Comparison of ENCODE assay signal across 8 cellular contexts in the genomic region with DNA sequence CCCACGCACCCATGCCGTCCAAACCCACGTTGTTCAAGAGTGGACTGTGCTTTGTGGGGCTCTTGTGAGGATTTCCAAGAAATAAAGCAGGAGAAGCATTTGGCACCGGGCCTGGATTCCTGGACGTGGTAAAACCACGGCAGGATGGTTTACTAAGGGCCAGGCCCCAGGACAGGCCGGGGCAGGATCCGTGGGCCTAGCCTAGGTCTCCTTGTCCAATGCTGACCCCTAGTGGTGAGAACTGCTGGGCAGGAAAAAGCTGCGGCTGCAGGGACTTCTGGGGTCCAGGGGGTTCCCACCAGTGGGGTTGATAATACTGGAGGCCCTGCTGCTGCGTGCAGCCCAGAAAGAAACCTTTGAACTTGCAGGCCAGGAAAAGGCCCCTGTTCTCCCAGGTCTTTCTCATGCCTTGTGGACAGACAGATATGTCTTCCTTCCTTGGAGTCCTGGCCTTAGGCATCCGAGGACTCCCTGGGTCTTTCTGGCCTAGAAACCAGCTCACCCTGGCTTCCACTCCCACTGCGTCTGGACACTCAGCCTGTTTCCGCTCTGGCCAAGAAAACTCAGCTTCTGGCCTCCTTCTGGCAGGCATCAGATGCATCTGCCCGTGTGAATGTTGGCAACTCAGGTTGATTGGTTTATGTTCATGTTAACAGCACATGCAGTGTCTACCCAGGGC.
DNase-seq lines count a peak whose midpoint lies in the region; ATAC-seq and TF ChIP-seq lines count a peak whose summit lies in the region.

No MANE protein-coding gene starts in this region.

- ATAC-seq in GM21786 (IDR thresholded peaks at IDR 0.05; ENCODE audit: unreplicated experiment), result no peak

- no peaks in the 10 kb centered on the region for H3K9me3 ChIP-seq in colonic mucosa
- no peaks in the 10 kb centered on the region for H3K9me3 ChIP-seq in liver (ENCODE audit: control insufficient read depth in 4 of 4, low read length in 3 of 4)

- intact Hi-C loops in colonic mucosa (cut with DNase I), result loop anchor here (5.0 kb wide), 1 partner anchor 269 kb away; no protein-coding TSS in a partner anchor

- H3K27ac ChIP-seq in colonic mucosa, result no peak overlapping the region
- no peak overlapping the region for H3K27ac ChIP-seq in liver (ENCODE audit: low read depth in 1 of 2, low read length in 2 of 2)

- 42% methylated on average over 14 of the region's 14 CpGs for WGBS in liver

- H3K36me3 ChIP-seq in colonic mucosa, result no peaks in the 10 kb centered on the region
- no peaks in the 10 kb centered on the region for H3K36me3 ChIP-seq in liver (ENCODE audit: control insufficient read depth in 4 of 4, insufficient read depth in 3 of 4, low read depth in 1 of 4, low read length in 3 of 4)

- H3K4me3 ChIP-seq in colonic mucosa, result no peak overlapping the region
- H3K4me3 ChIP-seq in liver (ENCODE audit: low read depth in 1 of 3, low read length in 3 of 3), result no peak overlapping the region

- TF ChIP-seq CTCF in colonic mucosa (IDR thresholded peaks at IDR 0.05) (peak; percentile 97), liver (IDR thresholded peaks at IDR 0.05; ENCODE audit: low read depth, low read length, missing input control) (peak; percentile 80)

- H3K4me1 ChIP-seq in colonic mucosa (no peaks in the 10 kb centered on the region), liver (ENCODE audit: control insufficient read depth in 4 of 4, insufficient read depth in 4 of 4, low read length in 3 of 4) (no peaks in the 10 kb centered on the region)

- DNase-seq in NCI-H748 (lab: John Stamatoyannopoulos, UW; ENCODE audit: unreplicated experiment) (peak; percentile 47), NCI-H748 treated with DMSO at 0.1 percent for 48 hours (lab: John Stamatoyannopoulos, UW) (no peak), NAMALWA (ENCODE audit: low spot score) (peak; percentile 82), colonic mucosa (peak; percentile 70)
- DNase-seq in activated CD4-positive, alpha-beta T cell treated with anti-CD3 and anti-CD28 coated beads for 4 hours, result peak; percentile 20 to 42
- peak; percentile 38 to 49 for DNase-seq in stimulated activated CD4-positive, alpha-beta T cell treated with anti-CD3 and anti-CD28 coated beads, Interleukin-4, amount 100 ng/mL, for 48 hours (ENCODE audit: low read depth in 2 of 2)

- H3K27me3 ChIP-seq in colonic mucosa, result no peaks in the 10 kb centered on the region
- H3K27me3 ChIP-seq in liver (ENCODE audit: control insufficient read depth in 4 of 4, insufficient read depth in 4 of 4, low read length in 3 of 4), result no peaks in the 10 kb centered on the region

- no peak overlapping the region for H3K9ac ChIP-seq in colonic mucosa (ENCODE audit: low read depth in 2 of 2, low read length in 2 of 2)
- no peak overlapping the region for H3K9ac ChIP-seq in liver (ENCODE audit: low read depth in 1 of 2, low read length in 2 of 2)

- TF ChIP-seq RAD21 in liver (IDR thresholded peaks at IDR 0.05), result peak; percentile 88 to 91

TF ChIP-seq in liver, 16 proteins besides CTCF, POLR2A, EP300 and RAD21:
- TF ChIP-seq, protein P1, sequence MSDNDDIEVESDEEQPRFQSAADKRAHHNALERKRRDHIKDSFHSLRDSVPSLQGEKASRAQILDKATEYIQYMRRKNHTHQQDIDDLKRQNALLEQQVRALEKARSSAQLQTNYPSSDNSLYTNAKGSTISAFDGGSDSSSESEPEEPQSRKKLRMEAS (IDR thresholded peaks at IDR 0.05), result no peak
- TF ChIP-seq FOXA2 (IDR thresholded peaks at IDR 0.05) (no peak), HNF4G (IDR thresholded peaks at IDR 0.05) (no peak)
- TF ChIP-seq, protein P2, sequence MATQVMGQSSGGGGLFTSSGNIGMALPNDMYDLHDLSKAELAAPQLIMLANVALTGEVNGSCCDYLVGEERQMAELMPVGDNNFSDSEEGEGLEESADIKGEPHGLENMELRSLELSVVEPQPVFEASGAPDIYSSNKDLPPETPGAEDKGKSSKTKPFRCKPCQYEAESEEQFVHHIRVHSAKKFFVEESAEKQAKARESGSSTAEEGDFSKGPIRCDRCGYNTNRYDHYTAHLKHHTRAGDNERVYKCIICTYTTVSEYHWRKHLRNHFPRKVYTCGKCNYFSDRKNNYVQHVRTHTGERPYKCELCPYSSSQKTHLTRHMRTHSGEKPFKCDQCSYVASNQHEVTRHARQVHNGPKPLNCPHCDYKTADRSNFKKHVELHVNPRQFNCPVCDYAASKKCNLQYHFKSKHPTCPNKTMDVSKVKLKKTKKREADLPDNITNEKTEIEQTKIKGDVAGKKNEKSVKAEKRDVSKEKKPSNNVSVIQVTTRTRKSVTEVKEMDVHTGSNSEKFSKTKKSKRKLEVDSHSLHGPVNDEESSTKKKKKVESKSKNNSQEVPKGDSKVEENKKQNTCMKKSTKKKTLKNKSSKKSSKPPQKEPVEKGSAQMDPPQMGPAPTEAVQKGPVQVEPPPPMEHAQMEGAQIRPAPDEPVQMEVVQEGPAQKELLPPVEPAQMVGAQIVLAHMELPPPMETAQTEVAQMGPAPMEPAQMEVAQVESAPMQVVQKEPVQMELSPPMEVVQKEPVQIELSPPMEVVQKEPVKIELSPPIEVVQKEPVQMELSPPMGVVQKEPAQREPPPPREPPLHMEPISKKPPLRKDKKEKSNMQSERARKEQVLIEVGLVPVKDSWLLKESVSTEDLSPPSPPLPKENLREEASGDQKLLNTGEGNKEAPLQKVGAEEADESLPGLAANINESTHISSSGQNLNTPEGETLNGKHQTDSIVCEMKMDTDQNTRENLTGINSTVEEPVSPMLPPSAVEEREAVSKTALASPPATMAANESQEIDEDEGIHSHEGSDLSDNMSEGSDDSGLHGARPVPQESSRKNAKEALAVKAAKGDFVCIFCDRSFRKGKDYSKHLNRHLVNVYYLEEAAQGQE (IDR thresholded peaks at IDR 0.05), result no peak
